ENCODE assay signal across 1 cellular context in genomic region chr5:136638084-136638483, GRCh38.
TF ChIP-seq lines count a peak whose summit lies in the region.

No MANE protein-coding gene starts in this region.

TF ChIP-seq in HCT116, 20 proteins besides CTCF, POLR2A, EP300 and RAD21 (continued from another document):
- TF ChIP-seq POLR2AphosphoS5 (IDR thresholded peaks at IDR 0.05; ENCODE audit: low read depth, low read length), result no peak
- TF ChIP-seq EZH2 (IDR thresholded peaks at IDR 0.05), result no peak
